11 cellular contexts compared by ENCODE assay signal in genomic region chr12:124380793-124381453, GRCh38.
DNase-seq lines count a peak whose midpoint lies in the region; ATAC-seq, FAIRE-seq and TF ChIP-seq lines count a peak whose summit lies in the region.
"Had no signal": no experiment of that assay in that cellular context is flagged by ENCODE, and none has a peak within 500 bp of the region (broad histone marks: within the 10 kb centered on the region; RNA-seq: fewer than 3 reads in every experiment).

No MANE protein-coding gene starts in this region.

- H3K4me2 ChIP-seq in keratinocyte (ENCODE audit: control insufficient read depth, extremely low read depth, insufficient read depth, low read depth, low read length) (no peak overlapping the region), smooth muscle cell (no peak overlapping the region)

- no peaks in the 10 kb centered on the region for H3K9me1 ChIP-seq in keratinocyte (ENCODE audit: control insufficient read depth, extremely low read depth, insufficient read depth, low read length)

- no peaks in the 10 kb centered on the region for H3F3A ChIP-seq in smooth muscle cell (ENCODE audit: low read depth)

- POLR2A ChIA-PET in activated CD8-positive, alpha-beta T cell treated with anti-CD3 and anti-CD28 coated beads for 36 hours (lab: Charles Lee): no interaction called here

- H3K4me1 ChIP-seq in keratinocyte (ENCODE audit: control insufficient read depth, extremely low read depth, insufficient read depth, low read length) (peaks cover 41% of the 10 kb centered on the region), smooth muscle cell (ENCODE audit: low read depth) (no peaks in the 10 kb centered on the region)

- H3K27me3 ChIP-seq in keratinocyte (ENCODE audit: control insufficient read depth, extremely low read depth, insufficient read depth, low read length): no peaks in the 10 kb centered on the region
- H3K27me3 ChIP-seq in smooth muscle cell (ENCODE audit: low read depth): no peaks in the 10 kb centered on the region

- H3K79me2 ChIP-seq in keratinocyte (ENCODE audit: control insufficient read depth, insufficient read depth, low read length) (no peaks in the 10 kb centered on the region), smooth muscle cell (ENCODE audit: low read depth) (peaks cover 59% of the 10 kb centered on the region)

- peak overlapping the region; percentile 10 for H3K27ac Mint-ChIP-seq in activated CD8-positive, alpha-beta T cell treated with anti-CD3 and anti-CD28 coated beads for 36 hours
- H3K27ac Mint-ChIP-seq: T-helper 1 cell treated with Interleukin-12 subunit alpha and Interleukin-12 subunit beta and Interleukin-4 antibody, amounts not matched to agents 30 μg/mL and 1 μg/mL, for 36 hours had no signal

- H2AFZ ChIP-seq in keratinocyte (ENCODE audit: control insufficient read depth, low read length): no peak overlapping the region
- no peak overlapping the region for H2AFZ ChIP-seq in smooth muscle cell (ENCODE audit: low read depth)

- no peak for ATAC-seq in activated CD8-positive, alpha-beta T cell treated with anti-CD3 and anti-CD28 coated beads for 36 hours
- ATAC-seq in HG03045 (IDR thresholded peaks at IDR 0.05; ENCODE audit: unreplicated experiment): no peak
- no peak for ATAC-seq in HG02885 (IDR thresholded peaks at IDR 0.05; ENCODE audit: poor library complexity, unreplicated experiment)
- ATAC-seq in HG03159 (IDR thresholded peaks at IDR 0.05; ENCODE audit: unreplicated experiment): no peak

- H3K27me3 Mint-ChIP-seq in activated CD8-positive, alpha-beta T cell treated with anti-CD3 and anti-CD28 coated beads for 36 hours: no peaks in the 10 kb centered on the region

- dilution Hi-C loops in keratinocyte (cut with MboI; ENCODE audit: extremely low pct_ligation_motif_present, low sequenced_read_pairs): no loop called here

- H3K9me3 Mint-ChIP-seq in activated CD8-positive, alpha-beta T cell treated with anti-CD3 and anti-CD28 coated beads for 36 hours: no peaks in the 10 kb centered on the region
- H3K9me3 Mint-ChIP-seq: T-helper 1 cell treated with Interleukin-12 subunit alpha and Interleukin-12 subunit beta and Interleukin-4 antibody, amounts not matched to agents 30 μg/mL and 1 μg/mL, for 36 hours had no signal

- H4K20me1 ChIP-seq in keratinocyte (ENCODE audit: control insufficient read depth, extremely low read depth, insufficient read depth, low read length) (peaks cover 5% of the 10 kb centered on the region), smooth muscle cell (ENCODE audit: low read depth) (peaks cover 96% of the 10 kb centered on the region)

- H3K4me1 Mint-ChIP-seq in activated CD8-positive, alpha-beta T cell treated with anti-CD3 and anti-CD28 coated beads for 36 hours (ENCODE audit: low read depth): no peaks in the 10 kb centered on the region

- no peak for DNase-seq in GM12891 (ENCODE audit: insufficient read length, low spot score)
- no peak for DNase-seq in activated CD8-positive, alpha-beta T cell treated with anti-CD3 and anti-CD28 coated beads for 36 hours
- no peak for DNase-seq in keratinocyte (ENCODE audit: low read depth, low spot score)
- no peak for DNase-seq in smooth muscle cell (lab: John Stamatoyannopoulos, UW; ENCODE audit: unreplicated experiment)
- no peak for DNase-seq in activated CD8-positive, alpha-beta memory T cell treated with anti-CD3 and anti-CD28 coated beads for 24 hours
- DNase-seq: NCI-H1694 treated with DMSO at 0.1 percent for 48 hours; stimulated activated naive CD4-positive, alpha-beta T cell treated with Interleukin-2 at 50 U/mL for 16 hours had no signal

- intact Hi-C loops in activated CD8-positive, alpha-beta T cell treated with anti-CD3 and anti-CD28 coated beads for 36 hours (cut with micrococcal nuclease): no loop called here

- TF ChIP-seq CTCF in activated CD8-positive, alpha-beta T cell treated with anti-CD3 and anti-CD28 coated beads for 36 hours (IDR thresholded peaks at IDR 0.05): no peak
- TF ChIP-seq CTCF in keratinocyte (optimal IDR thresholded peaks at IDR 0.05 in 1 of 3, IDR thresholded peaks at IDR 0.05 in 1 of 3, conservative IDR thresholded peaks at IDR 0.05 in 1 of 3; ENCODE audit: extremely low read depth in 1 of 3, insufficient read depth in 2 of 3, low read length in 3 of 3) (no peak), smooth muscle cell (IDR thresholded peaks at IDR 0.05; ENCODE audit: borderline replicate concordance, insufficient read depth, poor library complexity, severe bottlenecking) (no peak)

- FAIRE-seq in GM12891 (lab: Jason Lieb, UNC) (no peak), keratinocyte (lab: Jason Lieb, UNC) (peak; percentile 13)

- H3K9ac ChIP-seq in keratinocyte (ENCODE audit: control insufficient read depth, extremely low read depth, insufficient read depth, low read length) (no peak overlapping the region), smooth muscle cell (ENCODE audit: low read depth) (no peak overlapping the region)

- H3K4me3 ChIP-seq in keratinocyte (ENCODE audit: control insufficient read depth in 2 of 3, extremely low read depth in 1 of 3, insufficient read depth in 2 of 3, low read depth in 1 of 3, low read length in 3 of 3) (no peak overlapping the region), smooth muscle cell (no peak overlapping the region)

- H3K9me3 ChIP-seq in keratinocyte (ENCODE audit: control insufficient read depth, low read depth, low read length) (no peaks in the 10 kb centered on the region), smooth muscle cell (replicated peaks; ENCODE audit: low read depth) (no peaks in the 10 kb centered on the region)

- WGBS in smooth muscle cell (ENCODE audit: low lambda C conversion rate): 70% methylated on average over 8 of the region's 8 CpGs

- CTCF ChIA-PET in activated CD8-positive, alpha-beta T cell treated with anti-CD3 and anti-CD28 coated beads for 36 hours (lab: Charles Lee): interaction anchor here (1.0 kb wide), 2 partner anchors 11 to 18 kb away, joined by 3 to 4 read pairs; no protein-coding TSS in a partner anchor

- 0 out of 2 replicates have a peak, but pooled peaks have one; percentile 7 for TF ChIP-seq POLR2A in GM12891 (IDR thresholded peaks at IDR 0.05; ENCODE audit: low read depth, low read length)

- H3K27ac ChIP-seq in keratinocyte (ENCODE audit: control insufficient read depth, insufficient read depth, low read length) (no peak overlapping the region), smooth muscle cell (ENCODE audit: low read depth) (peak overlapping the region; percentile 68)

- peaks cover 6% of the 10 kb centered on the region for H3K36me3 Mint-ChIP-seq in activated CD8-positive, alpha-beta T cell treated with anti-CD3 and anti-CD28 coated beads for 36 hours (ENCODE audit: low read depth)

- H3K4me3 Mint-ChIP-seq in activated CD8-positive, alpha-beta T cell treated with anti-CD3 and anti-CD28 coated beads for 36 hours: no peak overlapping the region
- H3K4me3 Mint-ChIP-seq: T-helper 1 cell treated with Interleukin-12 subunit alpha and Interleukin-12 subunit beta and Interleukin-4 antibody, amounts not matched to agents 30 μg/mL and 1 μg/mL, for 36 hours had no signal

- H3K36me3 ChIP-seq in keratinocyte (ENCODE audit: control insufficient read depth in 2 of 2, extremely low read depth in 1 of 2, insufficient read depth in 2 of 2, low read length in 2 of 2) (peaks cover 23 to 35% of the 10 kb centered on the region in 2 experiments), smooth muscle cell (ENCODE audit: low read depth) (no peaks in the 10 kb centered on the region)

TF ChIP-seq in GM12891, 5 proteins besides CTCF, POLR2A, EP300 and RAD21:
- TF ChIP-seq SPI1 (IDR thresholded peaks at IDR 0.05; ENCODE audit: low read depth, low read length) (no peak), PAX5 (IDR thresholded peaks at IDR 0.05; ENCODE audit: insufficient read depth, low read length, severe bottlenecking) (no peak), POU2F2 (IDR thresholded peaks at IDR 0.05; ENCODE audit: low read depth, low read length) (no peak), TAF1 (IDR thresholded peaks at IDR 0.05; ENCODE audit: low read depth, low read length) (no peak), POLR2AphosphoS5 (IDR thresholded peaks at IDR 0.05; ENCODE audit: low read depth, low read length) (no peak)
